1 cellular context compared by ENCODE assay signal in the genomic region with DNA sequence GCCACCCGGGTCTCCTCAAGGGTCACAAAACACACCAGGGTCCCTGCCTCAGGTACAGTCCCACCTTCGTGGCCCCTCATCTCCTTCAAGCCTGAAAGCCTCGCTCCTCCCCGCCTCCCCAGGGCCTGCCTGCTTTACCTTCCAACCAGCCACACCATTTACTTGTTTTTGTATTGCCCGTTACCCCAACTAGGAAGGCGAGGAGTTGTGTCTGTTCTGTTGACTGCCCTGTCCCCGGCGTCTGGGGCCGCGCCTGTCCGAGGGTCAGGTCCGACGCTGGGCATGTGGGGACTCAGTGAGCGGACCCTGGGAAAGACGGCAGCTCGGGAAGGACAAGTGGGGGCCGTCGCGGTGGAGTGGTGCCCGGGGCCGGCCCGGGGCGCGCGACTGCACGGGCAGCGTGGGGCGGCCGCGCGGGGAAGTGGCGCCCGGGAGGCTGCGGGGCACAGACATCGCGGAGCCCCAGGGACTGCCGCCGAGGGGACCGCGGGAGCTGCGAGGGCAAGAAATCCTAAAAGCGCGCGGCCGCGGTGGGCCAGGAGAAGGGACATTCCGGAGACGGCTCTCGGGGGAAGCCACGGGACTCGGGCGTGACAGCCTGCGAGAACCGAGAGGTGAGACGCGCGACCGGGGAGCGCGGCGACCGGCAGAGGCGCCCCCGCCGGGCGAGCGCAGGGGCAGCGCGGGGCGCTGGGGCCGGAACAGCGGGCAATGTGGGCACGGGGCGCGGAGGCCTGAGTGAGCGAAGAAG.
TF ChIP-seq lines count a peak whose summit lies in the region.

No MANE protein-coding gene starts in this region.

TF ChIP-seq in HepG2, 621 proteins besides CTCF, POLR2A, EP300 and RAD21 (continued from another document):
- TF ChIP-seq, protein P1, sequence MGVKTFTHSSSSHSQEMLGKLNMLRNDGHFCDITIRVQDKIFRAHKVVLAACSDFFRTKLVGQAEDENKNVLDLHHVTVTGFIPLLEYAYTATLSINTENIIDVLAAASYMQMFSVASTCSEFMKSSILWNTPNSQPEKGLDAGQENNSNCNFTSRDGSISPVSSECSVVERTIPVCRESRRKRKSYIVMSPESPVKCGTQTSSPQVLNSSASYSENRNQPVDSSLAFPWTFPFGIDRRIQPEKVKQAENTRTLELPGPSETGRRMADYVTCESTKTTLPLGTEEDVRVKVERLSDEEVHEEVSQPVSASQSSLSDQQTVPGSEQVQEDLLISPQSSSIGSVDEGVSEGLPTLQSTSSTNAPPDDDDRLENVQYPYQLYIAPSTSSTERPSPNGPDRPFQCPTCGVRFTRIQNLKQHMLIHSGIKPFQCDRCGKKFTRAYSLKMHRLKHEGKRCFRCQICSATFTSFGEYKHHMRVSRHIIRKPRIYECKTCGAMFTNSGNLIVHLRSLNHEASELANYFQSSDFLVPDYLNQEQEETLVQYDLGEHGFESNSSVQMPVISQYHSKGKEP (CRISPR knock-in tag; IDR thresholded peaks at IDR 0.05): no peak
- TF ChIP-seq KLF15 (CRISPR knock-in tag; IDR thresholded peaks at IDR 0.05; ENCODE audit: borderline replicate concordance) (0 out of 2 replicates have a peak, but pooled peaks have one; percentile 30), GATA4 (IDR thresholded peaks at IDR 0.05; ENCODE audit: borderline replicate concordance, low read depth) (no peak), ZFY (CRISPR knock-in tag; IDR thresholded peaks at IDR 0.05) (peak; percentile 59), ZNF430 (CRISPR knock-in tag; IDR thresholded peaks at IDR 0.05) (peak; percentile 38; the same call in 1 of the 2 replicates), ZNF564 (CRISPR knock-in tag; IDR thresholded peaks at IDR 0.05) (0 out of 2 replicates have a peak, but pooled peaks have one; percentile 31), HNRNPUL1 (IDR thresholded peaks at IDR 0.05; ENCODE audit: low read depth, low read length) (no peak), ZNF547 (CRISPR knock-in tag; IDR thresholded peaks at IDR 0.05) (peak; percentile 56; the same call in 1 of the 2 replicates), SRY (CRISPR knock-in tag; IDR thresholded peaks at IDR 0.05) (0 out of 2 replicates have a peak, but pooled peaks have one; percentile 14), KLF6 (CRISPR knock-in tag; IDR thresholded peaks at IDR 0.05) (no peak), ZNF777 (CRISPR knock-in tag; IDR thresholded peaks at IDR 0.05) (peak; percentile 96), CHD2 (IDR thresholded peaks at IDR 0.05; ENCODE audit: low read depth, low read length) (peak; percentile 64), HNF4A (CRISPR knock-in tag; IDR thresholded peaks at IDR 0.05) (peak; percentile 9; the same call in 1 of the 2 replicates), MXI1 (IDR thresholded peaks at IDR 0.05; ENCODE audit: borderline replicate concordance, low read depth, low read length) (no peak), SETDB1 (CRISPR knock-in tag; IDR thresholded peaks at IDR 0.05; ENCODE audit: borderline replicate concordance) (no peak), IKZF1 (IDR thresholded peaks at IDR 0.05) (no peak), ASH2L (IDR thresholded peaks at IDR 0.05; ENCODE audit: insufficient read length, low read depth, low read length) (peak; percentile 65), ZNF768 (CRISPR knock-in tag; IDR thresholded peaks at IDR 0.05) (no peak; the same call in 1 of the 2 replicates), ARNT2 (CRISPR knock-in tag; IDR thresholded peaks at IDR 0.05; ENCODE audit: low read depth) (peak; percentile 91), POGK (CRISPR knock-in tag; conservative IDR thresholded peaks at IDR 0.05) (peak; percentile 67)
- TF ChIP-seq, protein P2, sequence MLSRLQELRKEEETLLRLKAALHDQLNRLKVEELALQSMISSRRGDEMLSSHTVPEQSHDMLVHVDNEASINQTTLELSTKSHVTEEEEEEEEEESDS (CRISPR knock-in tag; IDR thresholded peaks at IDR 0.05; ENCODE audit: borderline replicate concordance): no peak
- TF ChIP-seq, protein P3, sequence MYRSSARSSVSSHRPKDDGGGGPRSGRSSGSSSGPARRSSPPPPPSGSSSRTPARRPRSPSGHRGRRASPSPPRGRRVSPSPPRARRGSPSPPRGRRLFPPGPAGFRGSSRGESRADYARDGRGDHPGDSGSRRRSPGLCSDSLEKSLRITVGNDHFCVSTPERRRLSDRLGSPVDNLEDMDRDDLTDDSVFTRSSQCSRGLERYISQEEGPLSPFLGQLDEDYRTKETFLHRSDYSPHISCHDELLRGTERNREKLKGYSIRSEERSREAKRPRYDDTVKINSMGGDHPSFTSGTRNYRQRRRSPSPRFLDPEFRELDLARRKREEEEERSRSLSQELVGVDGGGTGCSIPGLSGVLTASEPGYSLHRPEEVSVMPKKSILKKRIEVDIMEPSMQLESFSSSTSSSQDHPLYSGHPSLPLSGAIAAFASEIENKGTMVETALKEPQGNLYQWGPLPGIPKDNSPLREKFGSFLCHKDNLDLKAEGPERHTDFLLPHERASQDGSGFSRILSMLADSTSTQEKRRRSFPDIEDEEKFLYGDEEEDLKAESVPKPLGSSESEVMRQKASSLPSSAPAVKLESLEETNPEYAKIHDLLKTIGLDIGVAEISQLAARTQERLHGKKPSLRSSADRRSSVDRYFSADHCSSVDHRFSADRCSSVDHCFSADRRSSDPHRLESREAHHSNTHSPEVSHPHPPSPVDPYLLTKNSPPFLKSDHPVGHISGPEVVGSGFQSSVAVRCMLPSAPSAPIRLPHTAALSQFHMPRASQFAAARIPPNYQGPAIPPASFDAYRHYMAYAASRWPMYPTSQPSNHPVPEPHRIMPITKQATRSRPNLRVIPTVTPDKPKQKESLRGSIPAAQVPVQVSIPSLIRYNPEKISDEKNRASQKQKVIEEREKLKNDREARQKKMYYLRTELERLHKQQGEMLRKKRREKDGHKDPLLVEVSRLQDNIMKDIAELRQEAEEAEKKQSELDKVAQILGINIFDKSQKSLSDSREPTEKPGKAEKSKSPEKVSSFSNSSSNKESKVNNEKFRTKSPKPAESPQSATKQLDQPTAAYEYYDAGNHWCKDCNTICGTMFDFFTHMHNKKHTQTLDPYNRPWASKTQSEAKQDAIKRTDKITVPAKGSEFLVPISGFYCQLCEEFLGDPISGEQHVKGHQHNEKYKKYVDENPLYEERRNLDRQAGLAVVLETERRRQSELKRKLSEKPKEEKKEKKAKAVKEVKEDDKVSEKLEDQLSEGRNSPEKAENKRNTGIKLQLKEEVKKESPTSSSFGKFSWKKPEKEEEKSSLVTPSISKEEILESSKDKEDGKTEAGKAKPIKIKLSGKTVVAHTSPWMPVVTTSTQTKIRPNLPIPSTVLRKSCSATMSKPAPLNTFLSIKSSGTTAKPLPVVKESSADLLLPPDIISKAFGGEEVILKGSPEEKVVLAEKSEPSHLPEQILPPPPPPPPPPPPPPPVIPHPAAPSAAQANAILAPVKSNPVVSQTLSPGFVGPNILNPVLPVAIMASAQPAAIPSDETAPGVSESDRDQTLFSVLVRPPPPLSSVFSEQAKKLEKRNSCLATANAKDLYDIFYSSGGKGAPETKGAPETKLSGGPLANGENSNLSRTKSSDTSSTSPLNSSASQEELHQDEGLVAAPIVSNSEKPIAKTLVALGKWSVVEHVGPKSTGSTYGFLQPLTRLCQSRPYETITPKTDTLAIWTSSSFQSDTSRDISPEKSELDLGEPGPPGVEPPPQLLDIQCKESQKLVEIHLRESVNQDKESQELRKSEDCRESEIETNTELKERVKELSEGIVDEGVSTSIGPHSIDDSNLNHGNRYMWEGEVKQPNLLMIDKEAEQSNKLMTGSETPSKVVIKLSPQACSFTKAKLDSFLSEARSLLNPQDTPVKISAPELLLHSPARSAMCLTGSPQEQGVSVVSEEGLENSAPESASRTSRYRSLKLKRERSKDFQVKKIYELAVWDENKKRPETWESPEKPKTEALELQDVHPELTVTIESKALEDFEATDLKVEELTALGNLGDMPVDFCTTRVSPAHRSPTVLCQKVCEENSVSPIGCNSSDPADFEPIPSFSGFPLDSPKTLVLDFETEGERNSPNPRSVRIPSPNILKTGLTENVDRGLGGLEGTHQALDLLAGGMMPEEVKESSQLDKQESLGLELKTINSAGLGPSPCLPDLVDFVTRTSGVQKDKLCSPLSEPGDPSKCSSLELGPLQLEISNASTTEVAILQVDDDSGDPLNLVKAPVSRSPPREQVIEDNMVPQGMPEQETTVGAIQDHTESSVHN (CRISPR knock-in tag; IDR thresholded peaks at IDR 0.05): 0 out of 2 replicates have a peak, but pooled peaks have one; percentile 52
- TF ChIP-seq, protein P4, sequence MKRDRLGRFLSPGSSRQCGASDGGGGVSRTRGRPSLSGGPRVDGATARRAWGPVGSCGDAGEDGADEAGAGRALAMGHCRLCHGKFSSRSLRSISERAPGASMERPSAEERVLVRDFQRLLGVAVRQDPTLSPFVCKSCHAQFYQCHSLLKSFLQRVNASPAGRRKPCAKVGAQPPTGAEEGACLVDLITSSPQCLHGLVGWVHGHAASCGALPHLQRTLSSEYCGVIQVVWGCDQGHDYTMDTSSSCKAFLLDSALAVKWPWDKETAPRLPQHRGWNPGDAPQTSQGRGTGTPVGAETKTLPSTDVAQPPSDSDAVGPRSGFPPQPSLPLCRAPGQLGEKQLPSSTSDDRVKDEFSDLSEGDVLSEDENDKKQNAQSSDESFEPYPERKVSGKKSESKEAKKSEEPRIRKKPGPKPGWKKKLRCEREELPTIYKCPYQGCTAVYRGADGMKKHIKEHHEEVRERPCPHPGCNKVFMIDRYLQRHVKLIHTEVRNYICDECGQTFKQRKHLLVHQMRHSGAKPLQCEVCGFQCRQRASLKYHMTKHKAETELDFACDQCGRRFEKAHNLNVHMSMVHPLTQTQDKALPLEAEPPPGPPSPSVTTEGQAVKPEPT (CRISPR knock-in tag; IDR thresholded peaks at IDR 0.05; ENCODE audit: low read depth): 0 out of 2 replicates have a peak, but pooled peaks have one; percentile 47
- TF ChIP-seq, protein P5, sequence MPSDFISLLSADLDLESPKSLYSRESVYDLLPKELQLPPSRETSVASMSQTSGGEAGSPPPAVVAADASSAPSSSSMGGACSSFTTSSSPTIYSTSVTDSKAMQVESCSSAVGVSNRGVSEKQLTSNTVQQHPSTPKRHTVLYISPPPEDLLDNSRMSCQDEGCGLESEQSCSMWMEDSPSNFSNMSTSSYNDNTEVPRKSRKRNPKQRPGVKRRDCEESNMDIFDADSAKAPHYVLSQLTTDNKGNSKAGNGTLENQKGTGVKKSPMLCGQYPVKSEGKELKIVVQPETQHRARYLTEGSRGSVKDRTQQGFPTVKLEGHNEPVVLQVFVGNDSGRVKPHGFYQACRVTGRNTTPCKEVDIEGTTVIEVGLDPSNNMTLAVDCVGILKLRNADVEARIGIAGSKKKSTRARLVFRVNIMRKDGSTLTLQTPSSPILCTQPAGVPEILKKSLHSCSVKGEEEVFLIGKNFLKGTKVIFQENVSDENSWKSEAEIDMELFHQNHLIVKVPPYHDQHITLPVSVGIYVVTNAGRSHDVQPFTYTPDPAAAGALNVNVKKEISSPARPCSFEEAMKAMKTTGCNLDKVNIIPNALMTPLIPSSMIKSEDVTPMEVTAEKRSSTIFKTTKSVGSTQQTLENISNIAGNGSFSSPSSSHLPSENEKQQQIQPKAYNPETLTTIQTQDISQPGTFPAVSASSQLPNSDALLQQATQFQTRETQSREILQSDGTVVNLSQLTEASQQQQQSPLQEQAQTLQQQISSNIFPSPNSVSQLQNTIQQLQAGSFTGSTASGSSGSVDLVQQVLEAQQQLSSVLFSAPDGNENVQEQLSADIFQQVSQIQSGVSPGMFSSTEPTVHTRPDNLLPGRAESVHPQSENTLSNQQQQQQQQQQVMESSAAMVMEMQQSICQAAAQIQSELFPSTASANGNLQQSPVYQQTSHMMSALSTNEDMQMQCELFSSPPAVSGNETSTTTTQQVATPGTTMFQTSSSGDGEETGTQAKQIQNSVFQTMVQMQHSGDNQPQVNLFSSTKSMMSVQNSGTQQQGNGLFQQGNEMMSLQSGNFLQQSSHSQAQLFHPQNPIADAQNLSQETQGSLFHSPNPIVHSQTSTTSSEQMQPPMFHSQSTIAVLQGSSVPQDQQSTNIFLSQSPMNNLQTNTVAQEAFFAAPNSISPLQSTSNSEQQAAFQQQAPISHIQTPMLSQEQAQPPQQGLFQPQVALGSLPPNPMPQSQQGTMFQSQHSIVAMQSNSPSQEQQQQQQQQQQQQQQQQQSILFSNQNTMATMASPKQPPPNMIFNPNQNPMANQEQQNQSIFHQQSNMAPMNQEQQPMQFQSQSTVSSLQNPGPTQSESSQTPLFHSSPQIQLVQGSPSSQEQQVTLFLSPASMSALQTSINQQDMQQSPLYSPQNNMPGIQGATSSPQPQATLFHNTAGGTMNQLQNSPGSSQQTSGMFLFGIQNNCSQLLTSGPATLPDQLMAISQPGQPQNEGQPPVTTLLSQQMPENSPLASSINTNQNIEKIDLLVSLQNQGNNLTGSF (CRISPR knock-in tag; IDR thresholded peaks at IDR 0.05): 0 out of 2 replicates have a peak, but pooled peaks have one; percentile 15
